11 cellular contexts compared by ENCODE assay signal in the genomic region with DNA sequence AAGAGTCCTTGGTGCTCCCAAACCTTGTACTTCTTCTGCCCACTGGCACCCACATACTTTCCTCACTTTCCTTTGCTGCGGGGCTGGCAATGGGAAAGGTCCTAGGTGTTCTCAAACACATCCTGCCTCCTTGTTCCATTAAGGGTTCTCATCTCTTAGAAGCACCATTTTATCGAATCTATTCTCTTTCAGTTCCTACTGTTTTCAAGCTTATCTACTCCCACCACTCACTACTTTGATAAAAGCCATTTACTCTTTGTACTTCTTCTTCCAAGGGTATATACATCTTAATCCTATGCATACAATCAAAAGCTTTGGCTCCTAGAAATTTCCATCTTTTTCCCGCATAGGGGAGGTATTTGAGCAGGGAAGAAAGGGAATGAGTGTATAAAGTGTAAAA.
"Had no signal": no experiment of that assay in that cellular context is flagged by ENCODE, and none has a peak within 500 bp of the region (broad histone marks: within the 10 kb centered on the region; RNA-seq: fewer than 3 reads in every experiment).

No MANE protein-coding gene starts in this region.

- DNase-seq: GM23248, GOT3, H7, H9, HCEC 1CT, HFFc6 had no signal

- H3K4me1 ChIP-seq: HAP-1 had no signal

- H3K9ac ChIP-seq: GM23248 had no signal

- FAIRE-seq: H1, H54 had no signal

- H3K36me3 ChIP-seq: HAP-1 had no signal

- ATAC-seq: GM23338, HCT116 had no signal

- H3K4me2 ChIP-seq: GM23338 had no signal

- H3K27ac ChIP-seq: GM23248 had no signal

- H3K9me3 ChIP-seq: HAP-1 had no signal

- H2AFZ ChIP-seq: GM23248, GM23338 had no signal

- H3K4me3 ChIP-seq: GM23248, GM23338, HAP-1 had no signal
